ENCODE assay signal across 35 cellular contexts in the genomic region with DNA sequence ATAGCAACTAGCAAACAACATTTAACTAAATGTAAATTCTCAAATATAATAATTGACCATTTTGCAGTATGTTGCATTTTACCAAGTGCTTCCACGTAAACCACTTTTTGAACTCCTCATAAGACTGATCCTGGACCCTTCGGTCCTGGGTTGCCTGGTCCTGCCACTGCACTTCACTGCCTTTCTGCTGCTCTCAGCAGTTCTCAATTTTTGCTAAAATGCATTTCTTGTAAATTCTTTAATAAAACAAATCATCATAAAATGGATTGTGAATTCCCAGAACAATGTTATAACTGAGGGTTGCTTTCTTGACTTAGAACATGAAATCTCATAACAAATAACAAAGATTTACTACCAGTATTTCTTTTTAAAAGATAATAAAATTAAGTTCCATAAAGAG.
"Had no signal": no experiment of that assay in that cellular context is flagged by ENCODE, and none has a peak within 500 bp of the region (broad histone marks: within the 10 kb centered on the region; RNA-seq: fewer than 3 reads in every experiment).

No MANE protein-coding gene starts in this region.

- H3K4me3 ChIP-seq: MG63 had no signal

- H3K27me3 ChIP-seq: MG63 had no signal

- H3K9me3 ChIP-seq: MG63 had no signal

- DNase-seq: Kasumi-1, MG63, MM.1S, MV-4-11, NCI-H1048, NCI-H1092, NCI-H1092 treated with DMSO at 0.1 percent for 48 hours, NCI-H1105, NCI-H1105 treated with DMSO at 0.1 percent for 48 hours, NCI-H1417, NCI-H1417 treated with DMSO at 0.1 percent for 48 hours, NCI-H1436, NCI-H1436 treated with DMSO at 0.1 percent for 48 hours, NCI-H146, NCI-H1694, NCI-H1694 treated with DMSO at 0.1 percent for 48 hours, NCI-H187, NCI-H187 treated with DMSO at 0.1 percent for 48 hours, NCI-H1930, NCI-H2029, NCI-H2029 treated with DMSO at 0.1 percent for 48 hours, NCI-H2081, NCI-H2081 treated with DMSO at 0.1 percent for 48 hours, NCI-H2107, NCI-H2171, NCI-H2171 treated with DMSO at 0.1 percent for 48 hours, NCI-H2227 treated with DMSO at 0.1 percent for 48 hours, NCI-H226, NCI-H345, NCI-H446, NCI-H446 treated with DMSO at 0.1 percent for 48 hours, NCI-H510A, NCI-H510A treated with DMSO at 0.1 percent for 48 hours, NCI-H524, NCI-H524 treated with DMSO at 0.1 percent for 48 hours had no signal

- H3K36me3 ChIP-seq: MG63 had no signal
